16 cellular contexts compared by ENCODE assay signal in genomic region chr17:50662632-50663225, GRCh38. TPM values are rescaled to one million over a fixed set of nuclear protein-coding genes. Genes with fewer than 3 reads are reported as not detected.
A peak's percentile ranks its signal among the peaks of the same experiment; 100 is the strongest.
DNase-seq lines count a peak whose midpoint lies in the region; ATAC-seq, FAIRE-seq and TF ChIP-seq lines count a peak whose summit lies in the region.
"Had no signal": no experiment of that assay in that cellular context is flagged by ENCODE, and none has a peak within 500 bp of the region (broad histone marks: within the 10 kb centered on the region; RNA-seq: fewer than 3 reads in every experiment).

No MANE protein-coding gene starts in this region.

- TF ChIP-seq POLR2A in H1 (IDR thresholded peaks at IDR 0.05; ENCODE audit: control extremely low read depth in 1 of 2, low read depth in 2 of 2, low read length in 2 of 2): no peak

- H2BK15ac ChIP-seq in H1 (ENCODE audit: low read length): 0 out of 2 replicates have a peak overlapping the region, but pooled peaks have one; percentile 40

- no peak overlapping the region for H3K23ac ChIP-seq in H1 (ENCODE audit: insufficient read length)
- no peak overlapping the region for H3K23ac ChIP-seq in trophoblast cell (ENCODE audit: low read length)

- no peak overlapping the region for H3K4me3 ChIP-seq in SK-N-SH (ENCODE audit: low read depth in 2 of 2, low read length in 1 of 2)
- H3K4me3 ChIP-seq in KMS-11 (IDR thresholded peaks at IDR 0.05; ENCODE audit: insufficient read depth, low read depth, low read length): no peak overlapping the region
- no peak overlapping the region for H3K4me3 ChIP-seq in H1 (ENCODE audit: extremely low read depth in 1 of 4, insufficient read depth in 2 of 4, low read depth in 3 of 4, low read length in 4 of 4)
- H3K4me3 ChIP-seq in trophoblast cell (ENCODE audit: low read depth, low read length): no peak overlapping the region
- no peak overlapping the region for H3K4me3 ChIP-seq in hepatocyte
- H3K4me3 ChIP-seq: heart right ventricle, suprapubic skin had no signal

- H2BK12ac ChIP-seq in H1 (ENCODE audit: low read depth, low read length) (peak overlapping the region; percentile 84; the same call in 1 of the 2 replicates), trophoblast cell (ENCODE audit: low read length) (peak overlapping the region; percentile 83)

- peak overlapping the region in 1 of 2 experiments; percentile 77; a peak in 2 of 4 replicates for H3K27ac ChIP-seq in SK-N-SH (ENCODE audit: low read depth in 2 of 2, low read length in 1 of 2)
- H3K27ac ChIP-seq in KMS-11: no peak overlapping the region; the same call in 1 of the 2 replicates
- no peak overlapping the region for H3K27ac ChIP-seq in H1 (ENCODE audit: low read depth, low read length)
- no peak overlapping the region for H3K27ac ChIP-seq in trophoblast cell (ENCODE audit: low read depth, low read length)
- no peak overlapping the region for H3K27ac ChIP-seq in hepatocyte
- H3K27ac ChIP-seq: suprapubic skin had no signal

- TF ChIP-seq CTCF in SK-N-SH (IDR thresholded peaks at IDR 0.05) (no peak), KMS-11 (conservative IDR thresholded peaks at IDR 0.05; ENCODE audit: low read depth, low read length) (no peak), H1 (IDR thresholded peaks at IDR 0.05; ENCODE audit: control extremely low read depth in 1 of 3, insufficient read depth in 1 of 3, low read depth in 1 of 3, low read length in 3 of 3) (no peak), hepatocyte (IDR thresholded peaks at IDR 0.05; ENCODE audit: poor library complexity) (no peak)

- no peak overlapping the region for H4K5ac ChIP-seq in H1 (ENCODE audit: insufficient read length, low read depth, low read length)

- H3K4ac ChIP-seq in H1 (replicated peaks; ENCODE audit: insufficient read length, low read depth, low read length) (no peak overlapping the region), trophoblast cell (ENCODE audit: low read depth, low read length) (no peak overlapping the region)

- H3K56ac ChIP-seq in H1 (replicated peaks; ENCODE audit: insufficient read length, low read depth, low read length): no peak overlapping the region

- H3K9ac ChIP-seq in SK-N-SH (no peak overlapping the region), KMS-11 (no peak overlapping the region), H1 (replicated peaks in 1 of 4; ENCODE audit: extremely low read depth in 1 of 4, low read depth in 3 of 4, low read length in 3 of 4) (no peak overlapping the region), trophoblast cell (ENCODE audit: low read length) (no peak overlapping the region)

- DNase-seq in SK-N-SH (no peak), H1 (ENCODE audit: low read depth in 1 of 2, low spot score in 2 of 2) (no peak), trophoblast cell (no peak), HT-29 (ENCODE audit: low spot score) (no peak), superior temporal gyrus (ENCODE audit: extremely low spot score) (no peak), hepatocyte (ENCODE audit: low spot score) (no peak)
- DNase-seq: activated gamma-delta T cell treated with Interleukin-2 at 50 U/mL for 16 hours, dermis blood vessel endothelial cell, heart right ventricle, NCI-H1048 had no signal

- H3K18ac ChIP-seq in H1 (ENCODE audit: extremely low read depth, low read length) (no peak overlapping the region), trophoblast cell (ENCODE audit: low read length) (no peak overlapping the region)

- H3K4me1 ChIP-seq in SK-N-SH (ENCODE audit: control insufficient read depth in 1 of 2, insufficient read depth in 2 of 2, low read depth in 1 of 2, low read length in 1 of 2) (peaks cover 42 to 44% of the 10 kb centered on the region in 2 experiments), KMS-11 (ENCODE audit: low read depth, poor library complexity, severe bottlenecking) (peaks cover 21% of the 10 kb centered on the region), H1 (replicated peaks in 1 of 4; ENCODE audit: control insufficient read depth in 3 of 4, insufficient read depth in 4 of 4, low read length in 3 of 4) (peaks cover 4 to 8% (median 6%) of the 10 kb centered on the region in 4 experiments; a peak in 6 of 7 replicates), trophoblast cell (ENCODE audit: control insufficient read depth in 1 of 2, insufficient read depth in 2 of 2, low read length in 2 of 2) (peaks cover 26 to 36% of the 10 kb centered on the region in 2 experiments), hepatocyte (ENCODE audit: insufficient read depth) (peaks cover 22% of the 10 kb centered on the region)

- H4K91ac ChIP-seq in H1 (replicated peaks; ENCODE audit: insufficient read length, low read length): peak overlapping the region; percentile 39
- peak overlapping the region; percentile 67 for H4K91ac ChIP-seq in trophoblast cell (ENCODE audit: low read depth, low read length)

- no peaks in the 10 kb centered on the region for H3K23me2 ChIP-seq in H1 (ENCODE audit: low read depth, low read length)

- H3K36me3 ChIP-seq in SK-N-SH (replicated peaks in 1 of 2; ENCODE audit: control insufficient read depth in 1 of 2, insufficient read depth in 2 of 2, low read length in 1 of 2) (peaks cover 9 to 10% of the 10 kb centered on the region in 2 experiments), KMS-11 (ENCODE audit: insufficient read depth) (no peaks in the 10 kb centered on the region), H1 (ENCODE audit: control insufficient read depth in 2 of 4, insufficient read depth in 4 of 4, low read length in 3 of 4) (no peaks in the 10 kb centered on the region), trophoblast cell (ENCODE audit: control insufficient read depth in 1 of 2, insufficient read depth in 2 of 2, low read length in 2 of 2) (no peaks in the 10 kb centered on the region), hepatocyte (replicated peaks; ENCODE audit: insufficient read depth, low read depth) (no peaks in the 10 kb centered on the region)
- H3K36me3 ChIP-seq: heart right ventricle, neutrophil, suprapubic skin had no signal

- TF ChIP-seq RAD21 in SK-N-SH (IDR thresholded peaks at IDR 0.05; ENCODE audit: low read length): no peak
- TF ChIP-seq RAD21 in H1 (IDR thresholded peaks at IDR 0.05 in 1 of 2, conservative IDR thresholded peaks at IDR 0.05 in 1 of 2; ENCODE audit: low read depth in 2 of 2, low read length in 2 of 2): no peak

- H3K79me2 ChIP-seq in SK-N-SH (ENCODE audit: insufficient read depth) (no peaks in the 10 kb centered on the region), KMS-11 (ENCODE audit: insufficient read depth, low read depth) (no peaks in the 10 kb centered on the region), H1 (ENCODE audit: control insufficient read depth in 1 of 2, insufficient read depth in 2 of 2, low read length in 2 of 2) (no peaks in the 10 kb centered on the region), trophoblast cell (ENCODE audit: control insufficient read depth, insufficient read depth, low read length, poor library complexity) (peaks cover 2% of the 10 kb centered on the region), hepatocyte (no peaks in the 10 kb centered on the region)

- H4K8ac ChIP-seq in H1 (ENCODE audit: extremely low read depth, insufficient read depth, low read length): peak overlapping the region; percentile 72; the same call in 1 of the 2 replicates
- no peak overlapping the region for H4K8ac ChIP-seq in trophoblast cell (ENCODE audit: low read depth, low read length)

- CTCF ChIA-PET in SK-N-SH (lab: Yijun Ruan, JAX) (interaction anchor here (0.9 to 5.5 kb wide), 8 partner anchors 14 to 116 kb away, joined by 4 to 38 read pairs (median 15); no protein-coding TSS in a partner anchor), H1 (lab: Charles Lee; ENCODE audit: partially characterized antibody) (interaction anchor here (0.6 to 10.0 kb wide), 8 partner anchors 17 to 1896 kb away, joined by 3 to 96 read pairs (median 4); no protein-coding TSS in a partner anchor)

- FAIRE-seq in H1 (lab: Jason Lieb, UNC): no peak
- FAIRE-seq: islet of Langerhans had no signal

- peak overlapping the region; percentile 56 for H3K4me2 ChIP-seq in SK-N-SH
- no peak overlapping the region; the same call in 1 of the 2 replicates for H3K4me2 ChIP-seq in KMS-11
- no peak overlapping the region for H3K4me2 ChIP-seq in H1 (ENCODE audit: insufficient read depth in 1 of 2, low read depth in 2 of 2, low read length in 2 of 2)
- H3K4me2 ChIP-seq in trophoblast cell (ENCODE audit: low read length): no peak overlapping the region
- H3K4me2 ChIP-seq in hepatocyte: no peak overlapping the region

- H2AFZ ChIP-seq in SK-N-SH (ENCODE audit: low read depth) (no peak overlapping the region), KMS-11 (ENCODE audit: low read depth) (peak overlapping the region; percentile 91; the same call in 1 of the 2 replicates), H1 (ENCODE audit: low read length) (no peak overlapping the region), trophoblast cell (ENCODE audit: insufficient read depth, low read length, poor library complexity) (no peak overlapping the region), hepatocyte (no peak overlapping the region)

- POLR2A ChIA-PET in SK-N-SH (lab: Yijun Ruan, JAX): interaction anchor here (0.6 kb wide), 1 partner anchor 178 kb away, joined by 4 read pairs; no protein-coding TSS in a partner anchor
- POLR2A ChIA-PET in H1 (lab: Charles Lee; ENCODE audit: partially characterized antibody): interaction anchor here (0.7 to 1.4 kb wide), 4 partner anchors 10 to 475 kb away, joined by 3 to 4 read pairs (median 3); no protein-coding TSS in a partner anchor

- no peak for TF ChIP-seq EP300 in SK-N-SH (IDR thresholded peaks at IDR 0.05; ENCODE audit: borderline replicate concordance in 1 of 2, low read depth in 1 of 2, low read length in 1 of 2)
- no peak for TF ChIP-seq EP300 in H1 (IDR thresholded peaks at IDR 0.05; ENCODE audit: borderline replicate concordance in 1 of 2, low read depth in 2 of 2, low read length in 2 of 2)

- 94% methylated on average over 9 of the region's 9 CpGs for WGBS in SK-N-SH (ENCODE audit: low lambda C conversion rate)
- 91% methylated on average over 9 of the region's 9 CpGs; no CpG with 5 or more reads in 1 of the 2 experiments for WGBS in H1 (ENCODE audit: extremely low coverage in 1 of 2, insufficient coverage in 1 of 2, insufficient read length in 1 of 2, insufficient replicate concordance in 2 of 2, low coverage in 1 of 2, low lambda C conversion rate in 2 of 2, missing lambda C conversion rate in 1 of 2), 2 experiments
- whole genome bisulfite sequencing in trophoblast cell (ENCODE audit: extremely low coverage, insufficient coverage, insufficient read length): no CpG with 5 or more reads among the region's 9 CpGs
- 93% methylated on average over 9 of the region's 9 CpGs for WGBS in hepatocyte (ENCODE audit: low lambda C conversion rate, missing lambda C conversion rate)

- no peak for ATAC-seq in SK-N-SH treated with all-trans-retinoic acid at 6 μM for 48 hours

- H3K27me3 ChIP-seq in SK-N-SH (ENCODE audit: insufficient read depth) (no peaks in the 10 kb centered on the region), KMS-11 (ENCODE audit: insufficient read depth, low read depth) (no peaks in the 10 kb centered on the region), H1 (replicated peaks in 1 of 4; ENCODE audit: control insufficient read depth in 3 of 4, extremely low read depth in 1 of 4, insufficient read depth in 3 of 4, low read length in 3 of 4) (no peaks in the 10 kb centered on the region), trophoblast cell (ENCODE audit: insufficient read depth, low read length) (no peaks in the 10 kb centered on the region), hepatocyte (no peaks in the 10 kb centered on the region)
- H3K27me3 ChIP-seq: heart right ventricle, neutrophil, suprapubic skin had no signal

- H2BK20ac ChIP-seq in H1 (ENCODE audit: low read length): no peak overlapping the region

- H2AK5ac ChIP-seq in H1 (ENCODE audit: low read depth, low read length): 0 out of 2 replicates have a peak overlapping the region, but pooled peaks have one; percentile 39
- H2AK5ac ChIP-seq in trophoblast cell (ENCODE audit: low read length): peak overlapping the region; percentile 87

- no peak overlapping the region for H4K12ac ChIP-seq in trophoblast cell (ENCODE audit: low read depth, low read length)

- no peaks in the 10 kb centered on the region for H3K9me3 ChIP-seq in SK-N-SH
- H3K9me3 ChIP-seq in H1 (ENCODE audit: insufficient read depth in 2 of 2, low read depth in 1 of 2, low read length in 1 of 2): no peaks in the 10 kb centered on the region
- H3K9me3 ChIP-seq in trophoblast cell (ENCODE audit: insufficient read depth, low read depth, low read length): no peaks in the 10 kb centered on the region
- H3K9me3 ChIP-seq in hepatocyte (ENCODE audit: low read depth): no peaks in the 10 kb centered on the region
- H3K9me3 ChIP-seq: heart right ventricle, neutrophil, suprapubic skin had no signal

- H3K14ac ChIP-seq in H1 (ENCODE audit: insufficient read length) (no peak overlapping the region), trophoblast cell (ENCODE audit: low read length) (peak overlapping the region; percentile 41)

- H3K79me1 ChIP-seq in H1 (ENCODE audit: low read depth, low read length) (no peaks in the 10 kb centered on the region), trophoblast cell (ENCODE audit: low read length) (peaks cover 21% of the 10 kb centered on the region)

- H3K9me2 ChIP-seq in SK-N-SH (no peaks in the 10 kb centered on the region), hepatocyte (replicated peaks; ENCODE audit: insufficient read depth) (no peaks in the 10 kb centered on the region)

- H2BK120ac ChIP-seq in H1 (replicated peaks; ENCODE audit: low read depth, low read length) (no peak overlapping the region), trophoblast cell (ENCODE audit: insufficient read depth, low read length, poor library complexity) (peak overlapping the region; percentile 65)

- H4K20me1 ChIP-seq in SK-N-SH (ENCODE audit: insufficient read depth): no peaks in the 10 kb centered on the region
- H4K20me1 ChIP-seq in KMS-11 (ENCODE audit: insufficient read depth): no peaks in the 10 kb centered on the region
- no peaks in the 10 kb centered on the region for H4K20me1 ChIP-seq in H1 (replicated peaks in 1 of 2; ENCODE audit: control insufficient read depth in 1 of 2, insufficient read depth in 2 of 2, low read length in 2 of 2)
- H4K20me1 ChIP-seq in hepatocyte (ENCODE audit: insufficient read depth, poor library complexity, severe bottlenecking): no peaks in the 10 kb centered on the region

- H3F3A ChIP-seq in SK-N-SH (replicated peaks; ENCODE audit: insufficient read depth): peaks cover 38% of the 10 kb centered on the region

- no peak overlapping the region for H2BK5ac ChIP-seq in H1 (ENCODE audit: low read depth, low read length)
- H2BK5ac ChIP-seq in trophoblast cell (ENCODE audit: low read depth, low read length, poor library complexity): peak overlapping the region; percentile 12

RNA-seq across cellular contexts. Expression of gene ABCC3, which starts 28.0 kb away (rescaled TPM):
- polyA plus RNA-seq in SK-N-SH (2012; rRNA removed): 185 and 209 TPM in 2 replicates
- polyA plus RNA-seq in SK-N-SH (2012; cell fraction: cytosol; rRNA removed): 29.0 and 41.5 TPM in 2 replicates
- 1,427 and 1,497 TPM in 2 replicates for polyA plus RNA-seq in SK-N-SH (2012; cell fraction: nucleus; rRNA removed)
- 0.37 and 0.71 TPM in 2 replicates for total RNA-seq in H1 (2021; fragmentation: NEBNext Ultra II Directional; extraction: Animal tissue kit (Norgen Biotek cat#: 25700))
- 0.22 and 0.35 TPM in 2 replicates for polyA plus RNA-seq in H1 (2011; rRNA removed)
- 0.40 TPM for polyA plus RNA-seq in H1 (2011; cell fraction: cytosol; rRNA removed)
- polyA plus RNA-seq in H1 (2011; cell fraction: nucleus; rRNA removed): 2.4 TPM
- 0.54 to 0.84 TPM (median 0.60 TPM) in 4 replicates for polyA plus RNA-seq in H1 (2012, experiment 1 of 2)
- polyA plus RNA-seq in H1 (2012, experiment 2 of 2): 0.17 TPM
- polyA plus RNA-seq in H1 (2013, experiment 1 of 2): 0.20 TPM
- polyA plus RNA-seq in H1 (2013, experiment 2 of 2): 0.37 TPM
- polyA minus RNA-seq in H1 (2011; rRNA and poly(A)+ RNA removed): 0.35 and 1.1 TPM in 2 replicates
- 1.5 TPM for polyA minus RNA-seq in H1 (2011; cell fraction: cytosol; rRNA and poly(A)+ RNA removed)
- polyA minus RNA-seq in H1 (2011; cell fraction: nucleus; rRNA and poly(A)+ RNA removed): 0.40 TPM
- 0.04 and 0.07 TPM in 2 replicates for polyA plus RNA-seq in trophoblast cell (2013)
- 286 and 313 TPM in 2 replicates for total RNA-seq in HT-29 (2014; rRNA removed; shearing (Covaris generic))
- total RNA-seq in hepatocyte: 12.6 and 18.1 TPM in 2 replicates
- 16.9 and 19.2 TPM in 2 replicates for polyA plus RNA-seq in hepatocyte
- total RNA-seq: activated CD8-positive, alpha-beta memory T cell treated with anti-CD3 and anti-CD28 coated beads for 36 hours had no signal

RNA-seq across cellular contexts. Expression of gene ANKRD40, which starts 45.0 kb away (rescaled TPM):
- polyA plus RNA-seq in SK-N-SH (2012; rRNA removed) (33.6 and 46.3 TPM in 2 replicates), H1 (2011; rRNA removed) (19.7 and 26.1 TPM in 2 replicates), hepatocyte (10.3 and 11.4 TPM in 2 replicates)
- polyA plus RNA-seq in SK-N-SH (2012; cell fraction: cytosol; rRNA removed): 43.8 and 47.2 TPM in 2 replicates
- 20.8 and 38.1 TPM in 2 replicates for polyA plus RNA-seq in SK-N-SH (2012; cell fraction: nucleus; rRNA removed)
- 50.1 and 54.3 TPM in 2 replicates for total RNA-seq in H1 (2021; fragmentation: NEBNext Ultra II Directional; extraction: Animal tissue kit (Norgen Biotek cat#: 25700))
- 28.3 TPM for polyA plus RNA-seq in H1 (2011; cell fraction: cytosol; rRNA removed)
- polyA plus RNA-seq in H1 (2011; cell fraction: nucleus; rRNA removed): 14.5 TPM
- 21.9 to 29.8 TPM (median 24.2 TPM) in 4 replicates for polyA plus RNA-seq in H1 (2012, experiment 1 of 2)
- 8.3 TPM for polyA plus RNA-seq in H1 (2012, experiment 2 of 2)
- 28.3 TPM for polyA plus RNA-seq in H1 (2013, experiment 1 of 2)
- 29.0 TPM for polyA plus RNA-seq in H1 (2013, experiment 2 of 2)
- polyA minus RNA-seq in H1 (2011; rRNA and poly(A)+ RNA removed): 31.2 and 33.8 TPM in 2 replicates
- polyA minus RNA-seq in H1 (2011; cell fraction: cytosol; rRNA and poly(A)+ RNA removed): 21.9 TPM
- 18.0 TPM for polyA minus RNA-seq in H1 (2011; cell fraction: nucleus; rRNA and poly(A)+ RNA removed)
- polyA plus RNA-seq in trophoblast cell (2013): 19.4 and 20.6 TPM in 2 replicates
- 14.0 and 14.2 TPM in 2 replicates for total RNA-seq in HT-29 (2014; rRNA removed; shearing (Covaris generic))
- total RNA-seq in hepatocyte: 28.1 and 30.8 TPM in 2 replicates

RNA-seq across cellular contexts. Expression of gene LUC7L3, which starts 56.7 kb away (rescaled TPM):
- polyA plus RNA-seq in SK-N-SH (2012; rRNA removed) (154 and 164 TPM in 2 replicates), H1 (2011; rRNA removed) (102 and 103 TPM in 2 replicates), hepatocyte (156 and 256 TPM in 2 replicates)
- 52.9 and 60.7 TPM in 2 replicates for polyA plus RNA-seq in SK-N-SH (2012; cell fraction: cytosol; rRNA removed)
- 1,155 and 1,243 TPM in 2 replicates for polyA plus RNA-seq in SK-N-SH (2012; cell fraction: nucleus; rRNA removed)
- 126 and 128 TPM in 2 replicates for total RNA-seq in H1 (2021; fragmentation: NEBNext Ultra II Directional; extraction: Animal tissue kit (Norgen Biotek cat#: 25700))
- 142 TPM for polyA plus RNA-seq in H1 (2011; cell fraction: cytosol; rRNA removed)
- polyA plus RNA-seq in H1 (2011; cell fraction: nucleus; rRNA removed): 251 TPM
- polyA plus RNA-seq in H1 (2012, experiment 1 of 2): 169 to 344 TPM (median 176 TPM) in 4 replicates
- 16.5 TPM for polyA plus RNA-seq in H1 (2012, experiment 2 of 2)
- 286 TPM for polyA plus RNA-seq in H1 (2013, experiment 1 of 2)
- 257 TPM for polyA plus RNA-seq in H1 (2013, experiment 2 of 2)
- polyA minus RNA-seq in H1 (2011; rRNA and poly(A)+ RNA removed): 15.2 and 22.5 TPM in 2 replicates
- 26.9 TPM for polyA minus RNA-seq in H1 (2011; cell fraction: cytosol; rRNA and poly(A)+ RNA removed)
- polyA minus RNA-seq in H1 (2011; cell fraction: nucleus; rRNA and poly(A)+ RNA removed): 128 TPM
- polyA plus RNA-seq in trophoblast cell (2013): 128 and 131 TPM in 2 replicates
- 50.4 and 58.9 TPM in 2 replicates for total RNA-seq in HT-29 (2014; rRNA removed; shearing (Covaris generic))
- 56.4 and 56.9 TPM in 2 replicates for total RNA-seq in hepatocyte

Comparison
In these comparisons a context has a peak if more than half of its experiments do, and no peak if none do; other contexts are left out.
1. RNA of gene ABCC3, which starts 28.0 kb away (total RNA-seq): 286 to 313 TPM in HT-29; 12.6 to 18.1 TPM in hepatocyte and 0.37 to 0.71 TPM in H1; every median in the first group is over 10 times any median in the second.